35 cellular contexts compared by ENCODE assay signal in genomic region chr10:105494944-105495343, GRCh38.
"Had no signal": no experiment of that assay in that cellular context is flagged by ENCODE, and none has a peak within 500 bp of the region (broad histone marks: within the 10 kb centered on the region; RNA-seq: fewer than 3 reads in every experiment).

No MANE protein-coding gene starts in this region.

- H3K4me3 ChIP-seq: MG63 had no signal

- H3K36me3 ChIP-seq: MG63 had no signal

- DNase-seq: Karpas-422, Kasumi-1, MG63, MM.1S, MV-4-11, NCI-H1048, NCI-H1092, NCI-H1092 treated with DMSO at 0.1 percent for 48 hours, NCI-H1105, NCI-H1105 treated with DMSO at 0.1 percent for 48 hours, NCI-H1417, NCI-H1417 treated with DMSO at 0.1 percent for 48 hours, NCI-H1436, NCI-H1436 treated with DMSO at 0.1 percent for 48 hours, NCI-H146, NCI-H1694, NCI-H1694 treated with DMSO at 0.1 percent for 48 hours, NCI-H187, NCI-H187 treated with DMSO at 0.1 percent for 48 hours, NCI-H1930, NCI-H2029, NCI-H2029 treated with DMSO at 0.1 percent for 48 hours, NCI-H2081, NCI-H2081 treated with DMSO at 0.1 percent for 48 hours, NCI-H2107, NCI-H2171, NCI-H2171 treated with DMSO at 0.1 percent for 48 hours, NCI-H2227 treated with DMSO at 0.1 percent for 48 hours, NCI-H226, NCI-H345, NCI-H446, NCI-H446 treated with DMSO at 0.1 percent for 48 hours, NCI-H510A, NCI-H510A treated with DMSO at 0.1 percent for 48 hours, NCI-H524 treated with DMSO at 0.1 percent for 48 hours had no signal

- H3K9me3 ChIP-seq: MG63 had no signal

- H3K27me3 ChIP-seq: MG63 had no signal
